ENCODE assay signal across 1 cellular context in the genomic region with DNA sequence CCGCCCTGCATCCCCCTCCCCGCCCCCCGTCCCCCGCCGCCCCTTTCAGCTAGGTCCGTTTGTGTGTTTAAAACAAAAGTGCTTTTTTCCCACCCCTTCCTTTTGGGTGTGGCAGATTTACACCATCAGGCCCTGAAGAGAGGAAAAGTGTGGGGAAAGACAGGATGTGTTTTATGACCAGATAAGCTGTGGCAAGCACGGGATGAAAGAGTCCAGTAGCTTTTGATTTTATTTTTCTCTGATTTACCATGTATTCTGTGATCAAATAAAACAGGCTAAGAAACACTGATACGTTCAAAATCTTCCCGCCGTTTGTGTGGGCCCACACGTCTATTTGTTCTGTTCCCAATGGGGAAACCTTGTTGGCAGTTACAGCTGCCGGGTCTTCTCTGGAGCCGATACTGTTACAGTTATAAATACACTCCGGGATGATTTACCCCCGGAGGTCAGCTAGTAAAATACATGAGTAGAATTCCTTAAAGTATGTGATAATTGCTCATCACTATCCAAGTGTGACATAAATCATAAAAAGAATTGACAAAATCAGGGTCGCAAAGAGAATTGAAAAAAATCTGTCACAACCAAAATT.
A peak's percentile ranks its signal among the peaks of the same experiment; 100 is the strongest.
TF ChIP-seq lines count a peak whose summit lies in the region.

No MANE protein-coding gene starts in this region.

TF ChIP-seq in K562, 482 proteins besides CTCF, POLR2A, EP300 and RAD21:
- peak; percentile 63 for TF ChIP-seq TCF3 (CRISPR knock-in tag; IDR thresholded peaks at IDR 0.05)
- no peak for TF ChIP-seq ZNF77 (CRISPR knock-in tag; IDR thresholded peaks at IDR 0.05)
- TF ChIP-seq CTBP1 (IDR thresholded peaks at IDR 0.05; ENCODE audit: borderline replicate concordance): peak; percentile 16; the same call in 1 of the 2 replicates
- 0 out of 2 replicates have a peak, but pooled peaks have one; percentile 39 for TF ChIP-seq PKNOX1 (IDR thresholded peaks at IDR 0.05)
- 0 out of 2 replicates have a peak, but pooled peaks have one; percentile 34 for TF ChIP-seq SMARCA4 (IDR thresholded peaks at IDR 0.05)
- TF ChIP-seq MEIS2 (IDR thresholded peaks at IDR 0.05; ENCODE audit: partially characterized antibody): peak; percentile 79
- TF ChIP-seq, protein P1, sequence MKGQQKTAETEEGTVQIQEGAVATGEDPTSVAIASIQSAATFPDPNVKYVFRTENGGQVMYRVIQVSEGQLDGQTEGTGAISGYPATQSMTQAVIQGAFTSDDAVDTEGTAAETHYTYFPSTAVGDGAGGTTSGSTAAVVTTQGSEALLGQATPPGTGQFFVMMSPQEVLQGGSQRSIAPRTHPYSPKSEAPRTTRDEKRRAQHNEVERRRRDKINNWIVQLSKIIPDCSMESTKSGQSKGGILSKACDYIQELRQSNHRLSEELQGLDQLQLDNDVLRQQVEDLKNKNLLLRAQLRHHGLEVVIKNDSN (CRISPR knock-in tag; IDR thresholded peaks at IDR 0.05): no peak
- peak; percentile 79; the same call in 1 of the 2 replicates for TF ChIP-seq BHLHE40 (IDR thresholded peaks at IDR 0.05; ENCODE audit: low read length)
- TF ChIP-seq ARID1B (IDR thresholded peaks at IDR 0.05): peak; percentile 64
- no peak for TF ChIP-seq GATAD2B (IDR thresholded peaks at IDR 0.05; ENCODE audit: borderline replicate concordance)
- TF ChIP-seq TAL1 (IDR thresholded peaks at IDR 0.05): peak; percentile 43
- TF ChIP-seq ZNF79 (CRISPR knock-in tag; IDR thresholded peaks at IDR 0.05; ENCODE audit: low read depth): no peak
- TF ChIP-seq PBX2 (CRISPR knock-in tag; IDR thresholded peaks at IDR 0.05; ENCODE audit: low read depth): no peak
- peak; percentile 38; the same call in 1 of the 2 replicates for TF ChIP-seq PBX2 (tag; conservative IDR thresholded peaks at IDR 0.05; ENCODE audit: low read depth)
- peak; percentile 71; the same call in 1 of the 2 replicates for TF ChIP-seq TEAD4 (IDR thresholded peaks at IDR 0.05; ENCODE audit: low read length)
- TF ChIP-seq TEAD4 (CRISPR knock-in tag; IDR thresholded peaks at IDR 0.05; ENCODE audit: borderline replicate concordance): no peak
- peak; percentile 71; the same call in 1 of the 2 replicates for TF ChIP-seq HDAC2 (IDR thresholded peaks at IDR 0.05)
- peak in 1 of 2 experiments; percentile 97; a peak in 2 of 4 replicates for TF ChIP-seq RCOR1 (IDR thresholded peaks at IDR 0.05; ENCODE audit: borderline replicate concordance in 1 of 2, low read depth in 2 of 2, low read length in 2 of 2)
- no peak for TF ChIP-seq ZBTB7A (IDR thresholded peaks at IDR 0.05; ENCODE audit: borderline replicate concordance, control insufficient read depth, low read depth, low read length)
- peak; percentile 88 to 92 for TF ChIP-seq KDM1A (IDR thresholded peaks at IDR 0.05)
- TF ChIP-seq DPF2 (IDR thresholded peaks at IDR 0.05): peak; percentile 20; the same call in 1 of the 2 replicates
- 0 out of 2 replicates have a peak, but pooled peaks have one; percentile 29 for TF ChIP-seq LEF1 (IDR thresholded peaks at IDR 0.05)
- 0 out of 4 replicates have a peak, but pooled peaks of 1 of the 2 experiments have one; percentile 24 for TF ChIP-seq TBL1XR1 (IDR thresholded peaks at IDR 0.05; ENCODE audit: low read length in 2 of 2)
- peak in 1 of 2 experiments; percentile 65; a peak in 1 of 4 replicates for TF ChIP-seq HDAC1 (IDR thresholded peaks at IDR 0.05)
- TF ChIP-seq CBFA2T2 (conservative IDR thresholded peaks at IDR 0.05): peak; percentile 35; the same call in 1 of the 2 replicates
- 0 out of 2 replicates have a peak, but pooled peaks have one; percentile 32 for TF ChIP-seq SOX6 (IDR thresholded peaks at IDR 0.05)
- 0 out of 2 replicates have a peak, but pooled peaks have one; percentile 42 for TF ChIP-seq NBN (IDR thresholded peaks at IDR 0.05; ENCODE audit: low read depth)
- no peak for TF ChIP-seq XRCC4 (IDR thresholded peaks at IDR 0.05; ENCODE audit: extremely low read depth, insufficient read depth, insufficient read length)
- no peak for TF ChIP-seq KDM2B (CRISPR knock-in tag; IDR thresholded peaks at IDR 0.05)
- no peak for TF ChIP-seq ILF3 (IDR thresholded peaks at IDR 0.05; ENCODE audit: borderline replicate concordance)
- TF ChIP-seq, protein P2, sequence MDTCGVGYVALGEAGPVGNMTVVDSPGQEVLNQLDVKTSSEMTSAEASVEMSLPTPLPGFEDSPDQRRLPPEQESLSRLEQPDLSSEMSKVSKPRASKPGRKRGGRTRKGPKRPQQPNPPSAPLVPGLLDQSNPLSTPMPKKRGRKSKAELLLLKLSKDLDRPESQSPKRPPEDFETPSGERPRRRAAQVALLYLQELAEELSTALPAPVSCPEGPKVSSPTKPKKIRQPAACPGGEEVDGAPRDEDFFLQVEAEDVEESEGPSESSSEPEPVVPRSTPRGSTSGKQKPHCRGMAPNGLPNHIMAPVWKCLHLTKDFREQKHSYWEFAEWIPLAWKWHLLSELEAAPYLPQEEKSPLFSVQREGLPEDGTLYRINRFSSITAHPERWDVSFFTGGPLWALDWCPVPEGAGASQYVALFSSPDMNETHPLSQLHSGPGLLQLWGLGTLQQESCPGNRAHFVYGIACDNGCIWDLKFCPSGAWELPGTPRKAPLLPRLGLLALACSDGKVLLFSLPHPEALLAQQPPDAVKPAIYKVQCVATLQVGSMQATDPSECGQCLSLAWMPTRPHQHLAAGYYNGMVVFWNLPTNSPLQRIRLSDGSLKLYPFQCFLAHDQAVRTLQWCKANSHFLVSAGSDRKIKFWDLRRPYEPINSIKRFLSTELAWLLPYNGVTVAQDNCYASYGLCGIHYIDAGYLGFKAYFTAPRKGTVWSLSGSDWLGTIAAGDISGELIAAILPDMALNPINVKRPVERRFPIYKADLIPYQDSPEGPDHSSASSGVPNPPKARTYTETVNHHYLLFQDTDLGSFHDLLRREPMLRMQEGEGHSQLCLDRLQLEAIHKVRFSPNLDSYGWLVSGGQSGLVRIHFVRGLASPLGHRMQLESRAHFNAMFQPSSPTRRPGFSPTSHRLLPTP (IDR thresholded peaks at IDR 0.05; ENCODE audit: borderline replicate concordance, extremely low read depth, insufficient read length): no peak
- peak; percentile 77 for TF ChIP-seq CBFA2T3 (IDR thresholded peaks at IDR 0.05)
- TF ChIP-seq STAT5A (IDR thresholded peaks at IDR 0.05; ENCODE audit: borderline replicate concordance, low read length): 0 out of 2 replicates have a peak, but pooled peaks have one; percentile 18
- TF ChIP-seq ETV1 (tag; conservative IDR thresholded peaks at IDR 0.05; ENCODE audit: low read depth): peak; percentile 75
- TF ChIP-seq TFAP4 (CRISPR knock-in tag; IDR thresholded peaks at IDR 0.05; ENCODE audit: borderline replicate concordance): no peak
TF ChIP-seq in K562: peak in this region for 23.
